In genomic region chr17:80546267-80546666, GRCh38 we compare ENCODE assay signal across 10 cellular contexts. TPM values are rescaled to one million over a fixed set of nuclear protein-coding genes. Genes with fewer than 3 reads are reported as not detected.
DNase-seq lines count a peak whose midpoint lies in the region; ATAC-seq, FAIRE-seq and TF ChIP-seq lines count a peak whose summit lies in the region.
"Had no signal": no experiment of that assay in that cellular context is flagged by ENCODE, and none has a peak within 500 bp of the region (broad histone marks: within the 10 kb centered on the region; RNA-seq: fewer than 3 reads in every experiment).

No MANE protein-coding gene starts in this region.

- no peak for ATAC-seq in WTC11
- no peak for ATAC-seq in HG02610 (IDR thresholded peaks at IDR 0.05; ENCODE audit: unreplicated experiment)

- no peaks in the 10 kb centered on the region for H3K9me3 Mint-ChIP-seq in HFFc6
- no peaks in the 10 kb centered on the region for H3K9me3 Mint-ChIP-seq in WTC11

- CTCF ChIA-PET in AG04449 (lab: Yijun Ruan, JAX) (interaction anchor here (0.8 to 2.7 kb wide), 4 partner anchors 10 to 30 kb away, joined by 3 to 13 read pairs (median 4); no protein-coding TSS in a partner anchor), WTC11 (lab: Charles Lee) (no interaction called here)

- peak overlapping the region; percentile 96; the same call in 1 of the 2 replicates for H3K27ac Mint-ChIP-seq in HFFc6
- no peak overlapping the region for H3K27ac Mint-ChIP-seq in WTC11

- no peaks in the 10 kb centered on the region for H3K9me3 ChIP-seq in kidney (ENCODE audit: control insufficient read depth in 1 of 2, low read length in 2 of 2)
- H3K9me3 ChIP-seq: neutrophil had no signal

- peaks cover 0 to 9% of the 10 kb centered on the region in 2 donors for H3K4me1 ChIP-seq in kidney (ENCODE audit: control insufficient read depth in 1 of 2, insufficient read depth in 1 of 2, low read depth in 1 of 2, low read length in 2 of 2)

- DNase-seq in AG04449 (ENCODE audit: low read depth, low spot score) (no peak), HFFc6 (no peak), WTC11 (ENCODE audit: low spot score) (no peak), kidney (no peak), D341Med (ENCODE audit: low spot score) (no peak), KG1 (lab: John Stamatoyannopoulos, UW) (no peak), C1 segment of cervical spinal cord (lab: John Stamatoyannopoulos, UW) (no peak)
- DNase-seq: NCI-H1436 had no signal

- no peak overlapping the region for H3K9ac ChIP-seq in kidney (ENCODE audit: low read length in 2 of 2)

- FAIRE-seq in kidney (lab: Jason Lieb, UNC), result no peak

- intact Hi-C loops in kidney (cut with DNase I), result no loop called here

- H3K36me3 Mint-ChIP-seq in HFFc6 (ENCODE audit: low read depth) (no peaks in the 10 kb centered on the region), WTC11 (no peaks in the 10 kb centered on the region)

- H3K4me3 Mint-ChIP-seq in HFFc6 (peak overlapping the region; percentile 97), WTC11 (peak overlapping the region; percentile 95)

- no peak for TF ChIP-seq CTCF in AG04449 (IDR thresholded peaks at IDR 0.05; ENCODE audit: insufficient read depth, low read length, missing control alignments)
- TF ChIP-seq CTCF in HFFc6 (IDR thresholded peaks at IDR 0.05), result no peak
- TF ChIP-seq CTCF in WTC11 (IDR thresholded peaks at IDR 0.05), result no peak
- TF ChIP-seq CTCF in kidney (IDR thresholded peaks at IDR 0.05; ENCODE audit: borderline replicate concordance, extremely low read depth, insufficient read depth), result no peak

- H3K27ac ChIP-seq in kidney (ENCODE audit: low read depth in 2 of 2, low read length in 2 of 2), result no peak overlapping the region
- H3K27ac ChIP-seq: neutrophil had no signal

- POLR2A ChIA-PET in AG04449 (lab: Yijun Ruan, JAX) (no interaction called here), WTC11 (lab: Charles Lee) (interaction anchor here (0.6 kb wide), 1 partner anchor 222 kb away, joined by 3 read pairs; no protein-coding TSS in a partner anchor)

- peaks cover 0 to 2% of the 10 kb centered on the region in 2 donors for H3K36me3 ChIP-seq in kidney (ENCODE audit: control insufficient read depth in 1 of 2, insufficient read depth in 2 of 2, low read length in 2 of 2)
- H3K36me3 ChIP-seq: neutrophil had no signal

- peaks cover 27% of the 10 kb centered on the region for H3K4me1 Mint-ChIP-seq in HFFc6 (ENCODE audit: low read depth)
- H3K4me1 Mint-ChIP-seq in WTC11, result peaks cover 15% of the 10 kb centered on the region

- H3K4me3 ChIP-seq in AG04449 (ENCODE audit: low read depth, low read length), result peak overlapping the region; percentile 21; the same call in 1 of the 2 replicates
- peak overlapping the region; percentile 90 to 99 for H3K4me3 ChIP-seq in kidney (ENCODE audit: low read length in 2 of 2)

- H3K27me3 Mint-ChIP-seq in HFFc6 (ENCODE audit: insufficient read depth) (no peaks in the 10 kb centered on the region; the same call in 1 of the 2 replicates), WTC11 (ENCODE audit: low read depth) (peaks cover 13% of the 10 kb centered on the region)

TF ChIP-seq in WTC11, 78 proteins besides CTCF, POLR2A, EP300 and RAD21 (continues in another document):
- TF ChIP-seq FOXK1 (CRISPR knock-in tag; IDR thresholded peaks at IDR 0.05) (no peak), SOX15 (CRISPR knock-in tag; IDR thresholded peaks at IDR 0.05) (no peak), ZNF138 (CRISPR knock-in tag; conservative IDR thresholded peaks at IDR 0.05) (no peak), ZNF232 (CRISPR knock-in tag; IDR thresholded peaks at IDR 0.05) (no peak), CBFB (CRISPR knock-in tag; IDR thresholded peaks at IDR 0.05; ENCODE audit: low read depth) (no peak), USF2 (CRISPR knock-in tag; IDR thresholded peaks at IDR 0.05) (no peak), RELA (CRISPR knock-in tag; IDR thresholded peaks at IDR 0.05; ENCODE audit: borderline replicate concordance) (no peak), E2F4 (CRISPR knock-in tag; IDR thresholded peaks at IDR 0.05; ENCODE audit: borderline replicate concordance, low read depth) (no peak), ZNF416 (CRISPR knock-in tag; IDR thresholded peaks at IDR 0.05) (no peak), ATF3 (CRISPR knock-in tag; conservative IDR thresholded peaks at IDR 0.05) (no peak), EMX1 (CRISPR knock-in tag; IDR thresholded peaks at IDR 0.05) (no peak), FOXP4 (CRISPR knock-in tag; IDR thresholded peaks at IDR 0.05) (no peak), NR3C1 (CRISPR knock-in tag; conservative IDR thresholded peaks at IDR 0.05; ENCODE audit: low read depth) (no peak), PRDM15 (CRISPR knock-in tag; IDR thresholded peaks at IDR 0.05) (no peak), ZNF396 (CRISPR knock-in tag; IDR thresholded peaks at IDR 0.05; ENCODE audit: borderline replicate concordance) (no peak), USF1 (CRISPR knock-in tag; IDR thresholded peaks at IDR 0.05) (no peak)

RNA-seq across cellular contexts. Expression of gene RPTOR, which starts 1.6 kb away (rescaled TPM):
- 10 to 100 TPM; 34.4 to 39.2 (median 35.5) TPM for total RNA-seq in HFFc6 (2021; fragmentation: NEBNext Ultra II Directional; extraction: Animal tissue kit (Norgen Biotek cat#: 25700))
- total RNA-seq in WTC11 (2021), result 35.6 to 41.0 TPM (median 36.8 TPM) in 3 replicates
- 37.6 TPM for total RNA-seq in kidney
- 5.5 TPM for polyA plus RNA-seq in kidney (ENCODE audit: insufficient read depth, low read depth, low replicate concordance)
